ENCODE assay signal across 1 cellular context in the genomic region with DNA sequence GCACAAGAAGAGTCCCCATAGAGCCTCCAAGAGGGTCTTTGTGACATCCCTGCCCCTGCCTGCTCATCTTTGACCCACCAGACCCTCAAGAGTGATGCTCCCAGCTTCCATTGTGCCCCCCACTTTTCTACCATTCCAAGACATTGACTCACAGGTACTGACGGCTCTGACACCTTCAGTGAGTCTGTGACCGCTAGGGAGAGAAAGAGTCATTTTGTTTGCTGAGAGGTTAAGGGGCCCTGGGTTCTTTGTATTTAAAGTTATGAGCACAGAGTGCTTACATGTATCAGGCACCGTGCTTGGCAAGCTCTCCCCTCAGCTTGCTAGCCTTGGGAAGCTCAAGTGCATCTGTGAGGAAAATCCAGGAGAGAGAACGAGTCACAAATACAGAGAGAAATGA.
A peak's percentile ranks its signal among the peaks of the same experiment; 100 is the strongest.
TF ChIP-seq lines count a peak whose summit lies in the region.

No MANE protein-coding gene starts in this region.

TF ChIP-seq in A549, 52 proteins besides CTCF, POLR2A, EP300 and RAD21:
- no peak for TF ChIP-seq FOSL2 (IDR thresholded peaks at IDR 0.05)
- 0 out of 2 replicates have a peak, but pooled peaks have one; percentile 8 for TF ChIP-seq FOSL2 (CRISPR knock-in tag; IDR thresholded peaks at IDR 0.05)
- no peak for TF ChIP-seq HEYL (CRISPR knock-in tag; IDR thresholded peaks at IDR 0.05)
